ENCODE assay signal across 1 cellular context in genomic region chr1:35717911-35718476, GRCh38.
TF ChIP-seq lines count a peak whose summit lies in the region.

No MANE protein-coding gene starts in this region.

TF ChIP-seq in GM23338, 12 proteins besides CTCF, POLR2A, EP300 and RAD21 (continued from another document):
- TF ChIP-seq ZNF462 (CRISPR knock-in tag; IDR thresholded peaks at IDR 0.05) (no peak), EZH2phosphoT487 (IDR thresholded peaks at IDR 0.05; ENCODE audit: unreplicated experiment) (no peak), JUNB (IDR thresholded peaks at IDR 0.05; ENCODE audit: unreplicated experiment) (no peak)
- TF ChIP-seq, protein P1, sequence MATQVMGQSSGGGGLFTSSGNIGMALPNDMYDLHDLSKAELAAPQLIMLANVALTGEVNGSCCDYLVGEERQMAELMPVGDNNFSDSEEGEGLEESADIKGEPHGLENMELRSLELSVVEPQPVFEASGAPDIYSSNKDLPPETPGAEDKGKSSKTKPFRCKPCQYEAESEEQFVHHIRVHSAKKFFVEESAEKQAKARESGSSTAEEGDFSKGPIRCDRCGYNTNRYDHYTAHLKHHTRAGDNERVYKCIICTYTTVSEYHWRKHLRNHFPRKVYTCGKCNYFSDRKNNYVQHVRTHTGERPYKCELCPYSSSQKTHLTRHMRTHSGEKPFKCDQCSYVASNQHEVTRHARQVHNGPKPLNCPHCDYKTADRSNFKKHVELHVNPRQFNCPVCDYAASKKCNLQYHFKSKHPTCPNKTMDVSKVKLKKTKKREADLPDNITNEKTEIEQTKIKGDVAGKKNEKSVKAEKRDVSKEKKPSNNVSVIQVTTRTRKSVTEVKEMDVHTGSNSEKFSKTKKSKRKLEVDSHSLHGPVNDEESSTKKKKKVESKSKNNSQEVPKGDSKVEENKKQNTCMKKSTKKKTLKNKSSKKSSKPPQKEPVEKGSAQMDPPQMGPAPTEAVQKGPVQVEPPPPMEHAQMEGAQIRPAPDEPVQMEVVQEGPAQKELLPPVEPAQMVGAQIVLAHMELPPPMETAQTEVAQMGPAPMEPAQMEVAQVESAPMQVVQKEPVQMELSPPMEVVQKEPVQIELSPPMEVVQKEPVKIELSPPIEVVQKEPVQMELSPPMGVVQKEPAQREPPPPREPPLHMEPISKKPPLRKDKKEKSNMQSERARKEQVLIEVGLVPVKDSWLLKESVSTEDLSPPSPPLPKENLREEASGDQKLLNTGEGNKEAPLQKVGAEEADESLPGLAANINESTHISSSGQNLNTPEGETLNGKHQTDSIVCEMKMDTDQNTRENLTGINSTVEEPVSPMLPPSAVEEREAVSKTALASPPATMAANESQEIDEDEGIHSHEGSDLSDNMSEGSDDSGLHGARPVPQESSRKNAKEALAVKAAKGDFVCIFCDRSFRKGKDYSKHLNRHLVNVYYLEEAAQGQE (IDR thresholded peaks at IDR 0.05; ENCODE audit: unreplicated experiment): no peak
